8 cellular contexts compared by ENCODE assay signal in the genomic region with DNA sequence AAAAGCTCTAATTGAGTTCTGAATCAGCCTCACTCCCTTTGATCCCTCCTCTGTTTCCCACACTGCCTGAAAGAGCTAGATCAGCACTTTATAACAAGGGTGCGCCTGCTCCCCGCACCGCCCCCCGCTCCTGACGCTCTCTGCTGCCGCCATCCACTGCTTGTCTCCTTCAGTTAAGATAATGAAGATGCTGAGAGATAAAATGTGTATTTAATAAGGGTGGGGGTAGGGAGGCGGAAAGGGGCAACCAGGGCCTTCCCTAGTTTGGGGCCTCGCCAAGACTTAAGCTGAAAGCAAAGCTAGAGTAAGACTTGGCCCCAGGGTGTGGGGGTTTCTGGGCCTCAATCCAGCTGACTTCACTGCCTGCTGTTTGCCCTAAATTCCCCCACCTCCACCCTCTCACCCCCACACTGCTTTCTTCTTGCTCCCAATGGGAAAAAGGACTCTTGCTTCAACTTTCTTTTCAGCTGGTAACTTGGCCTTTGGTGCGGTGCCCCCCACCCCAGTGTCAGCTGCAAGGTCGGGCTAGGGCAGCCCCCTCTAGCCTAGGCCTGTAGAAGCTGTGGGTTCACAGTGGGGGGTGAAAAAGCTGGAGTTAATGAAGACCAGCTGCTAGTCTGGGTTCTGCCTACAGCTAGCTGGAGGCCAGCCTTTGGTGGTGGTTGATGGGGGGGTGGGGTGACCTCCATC. TPM values are rescaled to one million over a fixed set of nuclear protein-coding genes. Genes with fewer than 3 reads are reported as not detected.
DNase-seq lines count a peak whose midpoint lies in the region; ATAC-seq and TF ChIP-seq lines count a peak whose summit lies in the region.

No MANE protein-coding gene starts in this region.

- TF ChIP-seq CTCF in left lung (IDR thresholded peaks at IDR 0.05): no peak
- TF ChIP-seq CTCF in vagina (IDR thresholded peaks at IDR 0.05): no peak

- H3K4me1 ChIP-seq in left lung (peaks cover 70 to 80% of the 10 kb centered on the region in 2 donors), vagina (peaks cover 86% of the 10 kb centered on the region)

- no peaks in the 10 kb centered on the region for H3K9me3 ChIP-seq in left lung
- no peaks in the 10 kb centered on the region for H3K9me3 ChIP-seq in vagina

- H3K27me3 ChIP-seq in left lung: no peaks in the 10 kb centered on the region
- H3K27me3 ChIP-seq in vagina: no peaks in the 10 kb centered on the region

- H3K36me3 Mint-ChIP-seq in activated T-helper 17 cell treated with anti-CD3 and anti-CD28 coated beads, Interleukin-2, amount 50 U/mL, for 72 hours (ENCODE audit: low read depth): peaks cover 22% of the 10 kb centered on the region
- H3K36me3 Mint-ChIP-seq in stimulated activated naive B cell treated with anti-CD40 and anti-IgM and Interleukin-4, amounts not matched to agents 10 μg/mL and 1 μg/mL and 100 μg/mL, for 72 hours: peaks cover 7 to 11% of the 10 kb centered on the region in 2 donors

- no peaks in the 10 kb centered on the region for H3K27me3 Mint-ChIP-seq in activated T-helper 17 cell treated with anti-CD3 and anti-CD28 coated beads, Interleukin-2, amount 50 U/mL, for 72 hours
- no peaks in the 10 kb centered on the region for H3K27me3 Mint-ChIP-seq in stimulated activated naive B cell treated with anti-CD40 and anti-IgM and Interleukin-4, amounts not matched to agents 10 μg/mL and 1 μg/mL and 100 μg/mL, for 72 hours

- peak; percentile 31 for DNase-seq in stimulated activated CD4-positive, alpha-beta T cell treated with anti-CD3 and anti-CD28 coated beads, Interleukin-15, amount 100 ng/mL, for 24 hours
- DNase-seq in stimulated activated CD4-positive, alpha-beta T cell treated with anti-CD3 and anti-CD28 coated beads, Interleukin-1b, Interleukin-23, amount 100 ng/mL, for 48 hours: no peak
- DNase-seq in left lung (no peak), vagina (ENCODE audit: extremely low spot score in 2 of 2) (no peak), KG1 (lab: John Stamatoyannopoulos, UW) (no peak)
- no peak for DNase-seq in stimulated activated naive B cell treated with anti-CD40 and anti-IgM and Interleukin-4, amounts not matched to agents 10 μg/mL and 1 μg/mL and 100 μg/mL, for 72 hours

- H3K36me3 ChIP-seq in left lung (no peaks in the 10 kb centered on the region), vagina (no peaks in the 10 kb centered on the region)

- TF ChIP-seq POLR2A in vagina (IDR thresholded peaks at IDR 0.05): no peak

- no peaks in the 10 kb centered on the region for H3K9me3 Mint-ChIP-seq in activated T-helper 17 cell treated with anti-CD3 and anti-CD28 coated beads, Interleukin-2, amount 50 U/mL, for 72 hours
- no peaks in the 10 kb centered on the region for H3K9me3 Mint-ChIP-seq in stimulated activated naive B cell treated with anti-CD40 and anti-IgM and Interleukin-4, amounts not matched to agents 10 μg/mL and 1 μg/mL and 100 μg/mL, for 72 hours

- intact Hi-C loops in left lung (cut with DNase I) (loop anchor here (5.0 to 10.0 kb wide), 2 partner anchors 45 to 48 kb away; no protein-coding TSS in a partner anchor), vagina (cut with DNase I) (loop anchor here (10.0 kb wide), 1 partner anchor 138 kb away; the partner anchor contains the start of gene IGFBP4)

- peak; percentile 53 for ATAC-seq in activated T-helper 17 cell treated with anti-CD3 and anti-CD28 coated beads, Interleukin-2, amount 50 U/mL, for 72 hours (replicated peaks)
- ATAC-seq in left lung (peak; percentile 2), HG02759 (IDR thresholded peaks at IDR 0.05; ENCODE audit: unreplicated experiment) (no peak)
- ATAC-seq in stimulated activated naive B cell treated with anti-CD40 and anti-IgM and Interleukin-4, amounts not matched to agents 10 μg/mL and 1 μg/mL and 100 μg/mL, for 72 hours (replicated peaks): no peak

- H3K27ac ChIP-seq in left lung (peak overlapping the region; percentile 76 to 80), vagina (peak overlapping the region; percentile 88)

- H3K4me3 Mint-ChIP-seq in activated T-helper 17 cell treated with anti-CD3 and anti-CD28 coated beads, Interleukin-2, amount 50 U/mL, for 72 hours: no peak overlapping the region
- H3K4me3 Mint-ChIP-seq in stimulated activated naive B cell treated with anti-CD40 and anti-IgM and Interleukin-4, amounts not matched to agents 10 μg/mL and 1 μg/mL and 100 μg/mL, for 72 hours: no peak overlapping the region

- H3K4me3 ChIP-seq in left lung: no peak overlapping the region
- H3K4me3 ChIP-seq in vagina: no peak overlapping the region

- H3K4me1 Mint-ChIP-seq in activated T-helper 17 cell treated with anti-CD3 and anti-CD28 coated beads, Interleukin-2, amount 50 U/mL, for 72 hours: peaks cover 36% of the 10 kb centered on the region
- H3K4me1 Mint-ChIP-seq in stimulated activated naive B cell treated with anti-CD40 and anti-IgM and Interleukin-4, amounts not matched to agents 10 μg/mL and 1 μg/mL and 100 μg/mL, for 72 hours: peaks cover 8 to 32% of the 10 kb centered on the region in 2 donors

- H3K27ac Mint-ChIP-seq in activated T-helper 17 cell treated with anti-CD3 and anti-CD28 coated beads, Interleukin-2, amount 50 U/mL, for 72 hours: no peak overlapping the region
- no peak overlapping the region for H3K27ac Mint-ChIP-seq in stimulated activated naive B cell treated with anti-CD40 and anti-IgM and Interleukin-4, amounts not matched to agents 10 μg/mL and 1 μg/mL and 100 μg/mL, for 72 hours

RNA-seq across cellular contexts. Expression of gene RARA, which starts 1.8 kb away (rescaled TPM):
- total RNA-seq in activated T-helper 17 cell treated with anti-CD3 and anti-CD28 coated beads, Interleukin-2, amount 50 U/mL, for 72 hours: 10 to 100 TPM; 43.7 to 61.9 TPM
- total RNA-seq in left lung (10 to 100 TPM; 54.7 to 62.6 TPM), vagina (58.9 TPM)

RNA-seq across cellular contexts. Expression of gene CDC6, which starts 19.5 kb away (rescaled TPM):
- total RNA-seq in activated T-helper 17 cell treated with anti-CD3 and anti-CD28 coated beads, Interleukin-2, amount 50 U/mL, for 72 hours: 100 to 1,000 TPM in 1 of 2 donors, 10 to 100 TPM in 1; 60.9 to 101 TPM
- total RNA-seq in left lung (10 to 100 TPM; 12.8 to 24.1 TPM), vagina (3.7 TPM)

RNA-seq across cellular contexts. Expression of gene GJD3, which starts 57.4 kb away (rescaled TPM):
- not detected for total RNA-seq in activated T-helper 17 cell treated with anti-CD3 and anti-CD28 coated beads, Interleukin-2, amount 50 U/mL, for 72 hours
- 1 to 10 TPM; 3.0 to 3.6 TPM for total RNA-seq in left lung
- 12.0 TPM for total RNA-seq in vagina

Comparison
In these comparisons a context has a peak if more than half of its experiments do, and no peak if none do; other contexts are left out.
1. ATAC-seq: peak in activated T-helper 17 cell treated with anti-CD3 and anti-CD28 coated beads, Interleukin-2, amount 50 U/mL, for 72 hours (single experiment) and left lung (single experiment); none in stimulated activated naive B cell treated with anti-CD40 and anti-IgM and Interleukin-4, amounts not matched to agents 10 μg/mL and 1 μg/mL and 100 μg/mL, for 72 hours (0 of 2) and HG02759 (single experiment).